8 cellular contexts compared by ENCODE assay signal in the genomic region with DNA sequence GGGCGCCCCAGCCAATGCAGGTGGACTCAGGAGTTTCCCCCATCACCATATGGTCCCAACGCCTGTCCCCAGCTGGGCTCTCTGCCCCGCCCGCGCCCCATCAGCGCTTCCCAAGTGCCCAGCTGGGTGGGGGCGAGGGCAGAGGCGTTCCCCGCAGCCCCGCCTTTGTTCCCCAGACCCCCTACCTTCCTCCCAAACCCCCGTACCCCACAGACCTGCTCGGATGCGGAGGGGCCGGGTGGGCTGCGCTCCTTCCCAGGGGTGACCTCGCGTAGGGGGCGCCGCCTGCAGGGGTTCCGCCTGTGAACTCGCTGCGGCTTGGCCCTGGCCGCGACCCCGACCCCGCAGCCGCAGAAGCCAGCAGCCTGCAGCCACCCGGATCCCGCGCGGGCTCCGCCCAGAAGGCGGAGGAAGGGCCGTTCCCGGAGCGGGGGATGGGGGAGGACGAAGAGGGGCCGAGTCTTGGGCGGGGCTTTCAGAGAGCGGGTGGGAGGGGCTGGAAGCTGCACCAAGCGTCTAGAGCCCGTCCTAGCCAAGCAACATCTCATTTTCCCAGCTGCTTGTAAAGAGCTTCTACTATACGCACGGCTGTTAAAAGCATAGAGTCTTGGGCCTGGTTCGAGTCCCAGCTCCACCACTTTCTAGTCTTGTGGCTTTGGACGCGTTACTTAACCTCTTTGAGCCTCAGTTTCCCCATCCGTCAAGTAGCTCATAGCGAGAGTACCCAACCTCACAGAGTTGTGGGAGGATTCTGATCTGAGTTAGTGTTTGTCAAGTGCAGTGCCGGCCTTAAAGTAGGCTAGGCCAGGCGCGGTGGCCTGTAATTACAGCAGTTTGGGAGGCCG. TPM values are rescaled to one million over a fixed set of nuclear protein-coding genes. Genes with fewer than 3 reads are reported as not detected.
DNase-seq lines count a peak whose midpoint lies in the region; ATAC-seq and TF ChIP-seq lines count a peak whose summit lies in the region.

A gene with protein sequence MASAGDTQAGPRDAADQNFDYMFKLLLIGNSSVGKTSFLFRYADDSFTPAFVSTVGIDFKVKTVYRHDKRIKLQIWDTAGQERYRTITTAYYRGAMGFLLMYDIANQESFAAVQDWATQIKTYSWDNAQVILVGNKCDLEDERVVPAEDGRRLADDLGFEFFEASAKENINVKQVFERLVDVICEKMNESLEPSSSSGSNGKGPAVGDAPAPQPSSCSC (minus strand): TSS at position 404 of the 845 bp plus-strand sequence. CDS start 2,258 bp downstream, outside the sequence.

- WGBS in transverse colon (ENCODE audit: low coverage in 1 of 2), 2 donors = 8% methylated on average over 21 of the region's 53 CpGs; no CpG with 5 or more reads in 1 of the 2 donors

- no peak within 1 kb of the TSS for H3K27ac ChIP-seq in CD8-positive, alpha-beta T cell (ENCODE audit: low read depth, low read length)
- H3K27ac ChIP-seq in left ventricle myocardium inferior (replicated peaks) (peak within 1 kb of the TSS; percentile 88), transverse colon (peak within 1 kb of the TSS; percentile 79 to 93 (median 90))

- CTCF ChIA-PET in CD8-positive, alpha-beta T cell (lab: Charles Lee) = interaction anchor here (1.0 to 2.1 kb wide), 3 partner anchors 11 to 45 kb away, joined by 4 to 8 read pairs (median 5); no protein-coding TSS in a partner anchor

- POLR2A ChIA-PET in CD8-positive, alpha-beta T cell (lab: Charles Lee) = interaction anchor here (1.1 kb wide), 1 partner anchor 36 kb away, joined by 6 read pairs; a partner anchor contains a TSS

- peak; percentile 42 to 83 (median 72) for DNase-seq in CD8-positive, alpha-beta T cell
- DNase-seq in NCI-H146 (lab: John Stamatoyannopoulos, UW) (peak; percentile 95), amniotic stem cell (lab: John Stamatoyannopoulos, UW) (peak; percentile 40), left ventricle myocardium inferior (peak; percentile 95), posterior cingulate gyrus (peak; percentile 79 to 98 (median 90)), transverse colon (peak; percentile 96)

- H3K4me1 Mint-ChIP-seq in CD8-positive, alpha-beta T cell (ENCODE audit: low read depth) = peaks cover 27% of the 10 kb centered on the region
- peaks cover 14% of the 10 kb centered on the region for H3K4me1 Mint-ChIP-seq in T-helper 1 cell treated with Interleukin-12 subunit alpha and Interleukin-12 subunit beta and Interleukin-4 antibody, amounts not matched to agents 30 μg/mL and 1 μg/mL, for 36 hours (ENCODE audit: low read depth)

- peaks cover 4% of the 10 kb centered on the region for H3K36me3 ChIP-seq in CD8-positive, alpha-beta T cell (ENCODE audit: insufficient read depth, low read length)
- H3K36me3 ChIP-seq in left ventricle myocardium inferior = peaks cover 43% of the 10 kb centered on the region
- peaks cover 0 to 11% (median 2%) of the 10 kb centered on the region in 4 donors for H3K36me3 ChIP-seq in transverse colon

- peaks cover 23% of the 10 kb centered on the region for H3K36me3 Mint-ChIP-seq in CD8-positive, alpha-beta T cell
- H3K36me3 Mint-ChIP-seq in T-helper 1 cell treated with Interleukin-12 subunit alpha and Interleukin-12 subunit beta and Interleukin-4 antibody, amounts not matched to agents 30 μg/mL and 1 μg/mL, for 36 hours (ENCODE audit: low read depth) = peaks cover 15% of the 10 kb centered on the region

- no peak for TF ChIP-seq CTCF in CD8-positive, alpha-beta T cell (IDR thresholded peaks at IDR 0.05)
- TF ChIP-seq CTCF in left ventricle myocardium inferior (IDR thresholded peaks at IDR 0.05; ENCODE audit: borderline replicate concordance) (no peak), transverse colon (IDR thresholded peaks at IDR 0.05) (no peak)

- peak within 1 kb of the TSS; percentile 82 for H3K4me3 Mint-ChIP-seq in CD8-positive, alpha-beta T cell
- H3K4me3 Mint-ChIP-seq in T-helper 1 cell treated with Interleukin-12 subunit alpha and Interleukin-12 subunit beta and Interleukin-4 antibody, amounts not matched to agents 30 μg/mL and 1 μg/mL, for 36 hours = peak within 1 kb of the TSS; percentile 74

- no peaks in the 10 kb centered on the region for H3K27me3 ChIP-seq in CD8-positive, alpha-beta T cell (ENCODE audit: insufficient read depth, low read length)
- H3K27me3 ChIP-seq in left ventricle myocardium inferior (ENCODE audit: low read depth) (no peaks in the 10 kb centered on the region), transverse colon (no peaks in the 10 kb centered on the region)

- H3K4me3 ChIP-seq in CD8-positive, alpha-beta T cell (ENCODE audit: low read depth, low read length) = peak within 1 kb of the TSS; percentile 37
- peak within 1 kb of the TSS; percentile 88 for H3K4me3 ChIP-seq in left ventricle myocardium inferior
- peak within 1 kb of the TSS; percentile 70 to 88 (median 82) for H3K4me3 ChIP-seq in transverse colon

- H3K9me3 ChIP-seq in CD8-positive, alpha-beta T cell (ENCODE audit: low read length) = no peaks in the 10 kb centered on the region
- H3K9me3 ChIP-seq in left ventricle myocardium inferior (replicated peaks) (no peaks in the 10 kb centered on the region), transverse colon (no peaks in the 10 kb centered on the region)

- no peaks in the 10 kb centered on the region for H3K27me3 Mint-ChIP-seq in CD8-positive, alpha-beta T cell (ENCODE audit: low read depth)
- H3K27me3 Mint-ChIP-seq in T-helper 1 cell treated with Interleukin-12 subunit alpha and Interleukin-12 subunit beta and Interleukin-4 antibody, amounts not matched to agents 30 μg/mL and 1 μg/mL, for 36 hours (ENCODE audit: low read depth) = no peaks in the 10 kb centered on the region

- peaks cover 23% of the 10 kb centered on the region for H3K4me1 ChIP-seq in CD8-positive, alpha-beta T cell (ENCODE audit: insufficient read depth, low read length)
- peaks cover 35% of the 10 kb centered on the region for H3K4me1 ChIP-seq in left ventricle myocardium inferior
- H3K4me1 ChIP-seq in transverse colon = peaks cover 14 to 34% (median 32%) of the 10 kb centered on the region in 4 donors

- H3K27ac Mint-ChIP-seq in CD8-positive, alpha-beta T cell = peak within 1 kb of the TSS; percentile 53
- H3K27ac Mint-ChIP-seq in T-helper 1 cell treated with Interleukin-12 subunit alpha and Interleukin-12 subunit beta and Interleukin-4 antibody, amounts not matched to agents 30 μg/mL and 1 μg/mL, for 36 hours = no peak within 1 kb of the TSS

- no peaks in the 10 kb centered on the region for H3K9me3 Mint-ChIP-seq in CD8-positive, alpha-beta T cell
- no peaks in the 10 kb centered on the region for H3K9me3 Mint-ChIP-seq in T-helper 1 cell treated with Interleukin-12 subunit alpha and Interleukin-12 subunit beta and Interleukin-4 antibody, amounts not matched to agents 30 μg/mL and 1 μg/mL, for 36 hours

- in situ Hi-C loops in transverse colon (cut with MboI; ENCODE audit: low pct_ligation_motif_present in 1 of 4, low pct_unique_long_range_greater_than_20kb in 1 of 4, low sequenced_read_pairs in 3 of 4) = no loop called here

- ATAC-seq in CD8-positive, alpha-beta T cell = peak; percentile 86
- peak; percentile 65 for ATAC-seq in GM21825 (IDR thresholded peaks at IDR 0.05; ENCODE audit: unreplicated experiment)

- intact Hi-C loops in CD8-positive, alpha-beta T cell (cut with DNase I, micrococcal nuclease) = no loop called here
- intact Hi-C loops in left ventricle myocardium inferior (cut with micrococcal nuclease) = no loop called here
- intact Hi-C loops in posterior cingulate gyrus (cut with DNase I) = no loop called here
- intact Hi-C loops in transverse colon (cut with DNase I; ENCODE audit: low total_unique reads) = no loop called here

- peak; percentile 65 for TF ChIP-seq POLR2A in transverse colon (IDR thresholded peaks at IDR 0.05)

- TF ChIP-seq EP300 in transverse colon (IDR thresholded peaks at IDR 0.05; ENCODE audit: low read depth) = no peak

RNA-seq across cellular contexts. Expression of the gene that starts here (rescaled TPM):
- 1 to 10 TPM; 1.4 to 1.9 TPM for total RNA-seq in CD8-positive, alpha-beta T cell
- 7.2 TPM for total RNA-seq in left ventricle myocardium inferior
- total RNA-seq in transverse colon = 10 to 100 TPM; 16.5 to 41.1 (median 18.6) TPM

Comparison
In these comparisons a context has a peak if more than half of its experiments do, and no peak if none do; other contexts are left out.
1. DNase-seq: peak in every context shown above with its lines; median percentile 96 in transverse colon; 95 in NCI-H146; 95 in left ventricle myocardium inferior; 90 in posterior cingulate gyrus; 72 in CD8-positive, alpha-beta T cell; 40 in amniotic stem cell.
2. H3K4me3 ChIP-seq: peak in every context shown above with its lines; median percentile 88 in left ventricle myocardium inferior; 82 in transverse colon; 37 in CD8-positive, alpha-beta T cell.